In genomic region chr12:117968084-117968789, GRCh38 we compare ENCODE assay signal across 8 cellular contexts. TPM values are rescaled to one million over a fixed set of nuclear protein-coding genes. Genes with fewer than 3 reads are reported as not detected.
DNase-seq lines count a peak whose midpoint lies in the region; ATAC-seq and TF ChIP-seq lines count a peak whose summit lies in the region.

No MANE protein-coding gene starts in this region.

- peaks cover 44% of the 10 kb centered on the region for H3K27me3 Mint-ChIP-seq in activated naive CD8-positive, alpha-beta T cell
- H3K27me3 Mint-ChIP-seq in type B pancreatic cell: peaks cover 69% of the 10 kb centered on the region

- peaks cover 0 to 10% (median 0%) of the 10 kb centered on the region in 12 donors for H3K4me1 ChIP-seq in heart left ventricle
- H3K4me1 ChIP-seq in right cardiac atrium (ENCODE audit: control insufficient read depth, insufficient read depth, low read length): no peaks in the 10 kb centered on the region

- WGBS in heart left ventricle, 4 donors: 3 to 11% (median 6%) methylated on average over 12 of the region's 12 CpGs
- WGBS in right cardiac atrium: 10% methylated on average over 12 of the region's 12 CpGs

- CTCF ChIA-PET in RWPE1 (lab: Yijun Ruan, JAX): no interaction called here

- peaks cover 3% of the 10 kb centered on the region for H3K36me3 Mint-ChIP-seq in activated naive CD8-positive, alpha-beta T cell
- H3K36me3 Mint-ChIP-seq in type B pancreatic cell: peaks cover 3% of the 10 kb centered on the region

- POLR2A ChIA-PET in RWPE1 (lab: Yijun Ruan, JAX; ENCODE audit: low non-redundant PET): no interaction called here

- no peaks in the 10 kb centered on the region for H3K36me3 ChIP-seq in heart left ventricle

- H3K4me3 ChIP-seq in heart left ventricle (peak overlapping the region in 10 of 12 donors; percentile 12 to 52 (median 44)), right cardiac atrium (ENCODE audit: low read length) (no peak overlapping the region)

- no peak overlapping the region for H3K27ac Mint-ChIP-seq in activated naive CD8-positive, alpha-beta T cell
- peak overlapping the region; percentile 74 for H3K27ac Mint-ChIP-seq in type B pancreatic cell

- peaks cover 9% of the 10 kb centered on the region for H3K4me1 Mint-ChIP-seq in activated naive CD8-positive, alpha-beta T cell (ENCODE audit: low read depth)
- no peaks in the 10 kb centered on the region for H3K4me1 Mint-ChIP-seq in type B pancreatic cell (ENCODE audit: unreplicated experiment)

- TF ChIP-seq POLR2A in heart left ventricle (IDR thresholded peaks at IDR 0.05): no peak

- TF ChIP-seq CTCF in heart left ventricle (IDR thresholded peaks at IDR 0.05): no peak
- no peak for TF ChIP-seq CTCF in type B pancreatic cell (conservative IDR thresholded peaks at IDR 0.05)
- TF ChIP-seq CTCF in RWPE1 (conservative IDR thresholded peaks at IDR 0.05; ENCODE audit: low read depth): no peak

- no peak overlapping the region for H3K27ac ChIP-seq in heart left ventricle
- H3K27ac ChIP-seq in right cardiac atrium (ENCODE audit: low read length): no peak overlapping the region
- H3K27ac ChIP-seq in RWPE1: no peak overlapping the region

- intact Hi-C loops in heart left ventricle (cut with DNase I): no loop called here
- intact Hi-C loops in left cardiac atrium (cut with DNase I): no loop called here
- intact Hi-C loops in right cardiac atrium (cut with DNase I): no loop called here

- H3K27me3 ChIP-seq in heart left ventricle: peaks cover 10 to 64% (median 38%) of the 10 kb centered on the region in 9 donors
- peaks cover 3% of the 10 kb centered on the region for H3K27me3 ChIP-seq in right cardiac atrium (ENCODE audit: control insufficient read depth, insufficient read depth)

- no peak for DNase-seq in heart left ventricle
- DNase-seq in left cardiac atrium: no peak
- DNase-seq in left kidney (ENCODE audit: low read depth, low spot score): peak; percentile 16
- DNase-seq in type B pancreatic cell (ENCODE audit: extremely low spot score, unreplicated experiment): no peak
- DNase-seq in right cardiac atrium: no peak
- DNase-seq in RWPE1 (ENCODE audit: low spot score): no peak

- ATAC-seq in heart left ventricle (no peak), left cardiac atrium (no peak), GM21447 (IDR thresholded peaks at IDR 0.05; ENCODE audit: unreplicated experiment) (no peak), right cardiac atrium (no peak)

- H3K9me3 Mint-ChIP-seq in activated naive CD8-positive, alpha-beta T cell (ENCODE audit: low read depth): peaks cover 7% of the 10 kb centered on the region
- H3K9me3 Mint-ChIP-seq in type B pancreatic cell: peaks cover 4% of the 10 kb centered on the region

- H3K9me3 ChIP-seq in heart left ventricle (peaks cover 0 to 22% (median 6%) of the 10 kb centered on the region in 12 donors), right cardiac atrium (ENCODE audit: control insufficient read depth, low read length) (no peaks in the 10 kb centered on the region)

- H3K4me3 Mint-ChIP-seq in activated naive CD8-positive, alpha-beta T cell: peak overlapping the region; percentile 78
- H3K4me3 Mint-ChIP-seq in type B pancreatic cell: peak overlapping the region; percentile 89

RNA-seq across cellular contexts. Expression of gene KSR2, which starts 0.6 kb away (rescaled TPM):
- total RNA-seq in heart left ventricle (under 1 TPM in 2 of 9 donors, not detected in 7; 0.02 TPM), left cardiac atrium (under 1 TPM; under 0.01 to 0.05 TPM), type B pancreatic cell (ENCODE audit: low replicate concordance) (2.0 and 4.7 TPM in 2 replicates), right cardiac atrium (under 1 TPM; 0.03 to 0.37 (median 0.06) TPM)
- polyA plus RNA-seq in heart left ventricle (under 1 TPM in 1 of 2 donors, not detected in 1; under 0.01 TPM), right cardiac atrium (0.02 TPM)

RNA-seq across cellular contexts. Expression of gene RFC5, which starts 48.3 kb away (rescaled TPM):
- total RNA-seq in heart left ventricle (1 to 10 TPM; 3.5 to 6.9 (median 4.7) TPM), left cardiac atrium (1 to 10 TPM; 4.9 to 7.7 TPM), type B pancreatic cell (ENCODE audit: low replicate concordance) (24.4 and 41.9 TPM in 2 replicates), right cardiac atrium (1 to 10 TPM; 4.3 to 7.9 (median 6.4) TPM)
- polyA plus RNA-seq in heart left ventricle (1 to 10 TPM; 2.3 to 8.2 TPM), right cardiac atrium (4.3 TPM)
